ENCODE assay signal across 1 cellular context in the genomic region with DNA sequence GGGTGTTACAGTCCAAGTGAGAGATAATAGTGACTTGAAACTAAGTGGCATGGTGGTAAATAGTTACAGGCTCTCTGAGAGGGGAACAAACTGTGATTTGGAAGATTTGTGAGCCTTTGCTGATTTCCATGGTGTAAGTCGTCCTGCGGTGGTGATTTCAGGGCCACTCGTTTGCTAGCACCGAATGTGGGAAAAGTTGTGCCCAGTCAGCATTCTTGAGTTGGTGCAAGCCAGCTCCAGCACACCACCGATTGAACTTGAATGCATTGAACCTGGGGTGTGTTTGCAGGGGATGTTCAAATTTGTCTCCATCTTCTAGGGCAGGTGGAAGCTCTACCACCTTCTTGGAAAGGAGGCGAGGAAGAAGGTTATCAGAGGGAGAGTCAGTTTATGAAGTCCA.
TF ChIP-seq lines count a peak whose summit lies in the region.

No MANE protein-coding gene starts in this region.

TF ChIP-seq in SK-N-SH, 30 proteins besides CTCF, POLR2A, EP300 and RAD21 (continued from another document):
- no peak for TF ChIP-seq MXI1 (IDR thresholded peaks at IDR 0.05; ENCODE audit: low read depth, low read length)
- no peak for TF ChIP-seq POLR2AphosphoS5 (IDR thresholded peaks at IDR 0.05; ENCODE audit: low read depth, low read length)
- TF ChIP-seq MEF2A (IDR thresholded peaks at IDR 0.05; ENCODE audit: borderline replicate concordance, low read depth) = no peak
- TF ChIP-seq, protein P1, sequence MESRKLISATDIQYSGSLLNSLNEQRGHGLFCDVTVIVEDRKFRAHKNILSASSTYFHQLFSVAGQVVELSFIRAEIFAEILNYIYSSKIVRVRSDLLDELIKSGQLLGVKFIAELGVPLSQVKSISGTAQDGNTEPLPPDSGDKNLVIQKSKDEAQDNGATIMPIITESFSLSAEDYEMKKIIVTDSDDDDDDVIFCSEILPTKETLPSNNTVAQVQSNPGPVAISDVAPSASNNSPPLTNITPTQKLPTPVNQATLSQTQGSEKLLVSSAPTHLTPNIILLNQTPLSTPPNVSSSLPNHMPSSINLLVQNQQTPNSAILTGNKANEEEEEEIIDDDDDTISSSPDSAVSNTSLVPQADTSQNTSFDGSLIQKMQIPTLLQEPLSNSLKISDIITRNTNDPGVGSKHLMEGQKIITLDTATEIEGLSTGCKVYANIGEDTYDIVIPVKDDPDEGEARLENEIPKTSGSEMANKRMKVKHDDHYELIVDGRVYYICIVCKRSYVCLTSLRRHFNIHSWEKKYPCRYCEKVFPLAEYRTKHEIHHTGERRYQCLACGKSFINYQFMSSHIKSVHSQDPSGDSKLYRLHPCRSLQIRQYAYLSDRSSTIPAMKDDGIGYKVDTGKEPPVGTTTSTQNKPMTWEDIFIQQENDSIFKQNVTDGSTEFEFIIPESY (IDR thresholded peaks at IDR 0.05; ENCODE audit: borderline replicate concordance, low read depth) = no peak
- TF ChIP-seq TCF12 (IDR thresholded peaks at IDR 0.05) = no peak
- no peak for TF ChIP-seq YY1 (IDR thresholded peaks at IDR 0.05; ENCODE audit: low read depth)
- TF ChIP-seq, protein P2, sequence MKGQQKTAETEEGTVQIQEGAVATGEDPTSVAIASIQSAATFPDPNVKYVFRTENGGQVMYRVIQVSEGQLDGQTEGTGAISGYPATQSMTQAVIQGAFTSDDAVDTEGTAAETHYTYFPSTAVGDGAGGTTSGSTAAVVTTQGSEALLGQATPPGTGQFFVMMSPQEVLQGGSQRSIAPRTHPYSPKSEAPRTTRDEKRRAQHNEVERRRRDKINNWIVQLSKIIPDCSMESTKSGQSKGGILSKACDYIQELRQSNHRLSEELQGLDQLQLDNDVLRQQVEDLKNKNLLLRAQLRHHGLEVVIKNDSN (IDR thresholded peaks at IDR 0.05; ENCODE audit: borderline replicate concordance, low read depth) = no peak
- TF ChIP-seq, protein P3, sequence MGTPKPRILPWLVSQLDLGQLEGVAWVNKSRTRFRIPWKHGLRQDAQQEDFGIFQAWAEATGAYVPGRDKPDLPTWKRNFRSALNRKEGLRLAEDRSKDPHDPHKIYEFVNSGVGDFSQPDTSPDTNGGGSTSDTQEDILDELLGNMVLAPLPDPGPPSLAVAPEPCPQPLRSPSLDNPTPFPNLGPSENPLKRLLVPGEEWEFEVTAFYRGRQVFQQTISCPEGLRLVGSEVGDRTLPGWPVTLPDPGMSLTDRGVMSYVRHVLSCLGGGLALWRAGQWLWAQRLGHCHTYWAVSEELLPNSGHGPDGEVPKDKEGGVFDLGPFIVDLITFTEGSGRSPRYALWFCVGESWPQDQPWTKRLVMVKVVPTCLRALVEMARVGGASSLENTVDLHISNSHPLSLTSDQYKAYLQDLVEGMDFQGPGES (IDR thresholded peaks at IDR 0.05; ENCODE audit: low read depth, low read length) = no peak
- TF ChIP-seq FOXJ3 (CRISPR knock-in tag; IDR thresholded peaks at IDR 0.05) = no peak
- TF ChIP-seq NFIC (IDR thresholded peaks at IDR 0.05; ENCODE audit: borderline replicate concordance) = no peak
- TF ChIP-seq TAF1 (IDR thresholded peaks at IDR 0.05; ENCODE audit: borderline replicate concordance, low read depth, low read length) = no peak
- TF ChIP-seq FOSL2 (IDR thresholded peaks at IDR 0.05; ENCODE audit: borderline replicate concordance, low read depth) = no peak
- no peak for TF ChIP-seq JUND (IDR thresholded peaks at IDR 0.05)
- no peak for TF ChIP-seq EZH2phosphoT487 (IDR thresholded peaks at IDR 0.05; ENCODE audit: borderline replicate concordance, low read depth)
- TF ChIP-seq NRF1 (IDR thresholded peaks at IDR 0.05; ENCODE audit: low read depth, low read length) = no peak
TF ChIP-seq in SK-N-SH: peak in this region for 0.
